1 cellular context compared by ENCODE assay signal in the genomic region with DNA sequence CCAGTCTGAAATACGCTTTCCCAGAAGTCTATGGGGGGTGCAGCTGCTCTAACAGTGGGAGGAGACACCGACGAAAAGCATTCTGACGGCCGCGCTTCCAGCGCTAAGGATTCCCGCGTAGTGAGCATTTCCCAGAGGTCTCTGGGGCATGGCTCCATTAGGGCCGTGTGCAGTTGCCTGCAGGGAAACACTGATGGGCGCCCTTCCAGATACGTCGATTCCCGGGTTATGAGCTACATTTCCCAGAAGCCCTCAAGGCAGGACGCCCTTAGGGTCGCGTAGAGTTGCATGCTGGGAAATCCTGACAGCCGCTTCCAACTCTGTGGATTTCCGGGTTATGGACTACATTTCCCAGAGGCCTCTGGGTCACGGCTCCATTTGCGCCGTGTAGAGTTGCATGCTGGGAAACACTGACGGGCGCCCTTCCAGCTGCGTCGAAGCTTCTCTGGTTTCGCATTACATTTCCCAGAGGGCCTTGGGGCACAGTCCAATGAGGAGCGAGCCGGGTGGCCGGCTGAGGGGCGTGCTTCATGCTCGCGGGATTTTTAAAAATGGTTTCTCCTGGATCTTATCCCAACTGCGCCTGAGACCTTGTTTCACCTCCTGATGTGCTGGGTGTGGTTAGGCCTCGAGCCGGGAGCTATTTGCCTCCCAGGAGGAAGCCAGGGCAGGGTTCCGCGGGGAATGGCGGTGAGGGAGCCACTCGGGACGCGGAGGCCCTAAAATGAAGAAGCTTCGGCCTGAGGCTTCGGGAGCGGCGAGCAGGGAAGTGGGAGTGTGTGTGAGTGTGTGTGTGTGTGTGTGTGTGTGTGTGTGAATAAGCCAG.
TF ChIP-seq lines count a peak whose summit lies in the region.

No MANE protein-coding gene starts in this region.

TF ChIP-seq in HEK293, 187 proteins besides CTCF, POLR2A, EP300 and RAD21 (continued from another document):
- TF ChIP-seq ZNF121 (tag by site-specific recombination; IDR thresholded peaks at IDR 0.05): no peak
- peak; percentile 47 for TF ChIP-seq ZIC2 (tag by site-specific recombination; IDR thresholded peaks at IDR 0.05)
- 0 out of 2 replicates have a peak, but pooled peaks have one; percentile 42 for TF ChIP-seq ZNF221 (tag by site-specific recombination; IDR thresholded peaks at IDR 0.05; ENCODE audit: borderline replicate concordance)
- no peak for TF ChIP-seq ZNF248 (tag by site-specific recombination; IDR thresholded peaks at IDR 0.05)
- no peak for TF ChIP-seq ZNF202 (tag by site-specific recombination; IDR thresholded peaks at IDR 0.05; ENCODE audit: borderline replicate concordance)
- peak; percentile 84 for TF ChIP-seq ZNF692 (tag by site-specific recombination; IDR thresholded peaks at IDR 0.05)
- peak; percentile 82 for TF ChIP-seq ZBTB8A (tag by site-specific recombination; IDR thresholded peaks at IDR 0.05)
- no peak for TF ChIP-seq GLIS2 (tag by site-specific recombination; IDR thresholded peaks at IDR 0.05)
- TF ChIP-seq ZNF16 (tag by site-specific recombination; IDR thresholded peaks at IDR 0.05; ENCODE audit: low read depth): no peak
- peak; percentile 79 for TF ChIP-seq SETDB1 (IDR thresholded peaks at IDR 0.05; ENCODE audit: insufficient read length, low read length)
- no peak for TF ChIP-seq ZNF416 (tag by site-specific recombination; IDR thresholded peaks at IDR 0.05)
- no peak for TF ChIP-seq ZNF155 (tag by site-specific recombination; IDR thresholded peaks at IDR 0.05)
- peak; percentile 34; the same call in 1 of the 2 replicates for TF ChIP-seq ZNF501 (tag by site-specific recombination; IDR thresholded peaks at IDR 0.05)
- no peak; the same call in none of the 2 replicates for TF ChIP-seq ZNF24 (tag by site-specific recombination; IDR thresholded peaks at IDR 0.05)
- TF ChIP-seq INSM2 (tag by site-specific recombination; IDR thresholded peaks at IDR 0.05): no peak
- TF ChIP-seq ZNF610 (tag by site-specific recombination; IDR thresholded peaks at IDR 0.05; ENCODE audit: borderline replicate concordance): peak; percentile 37; the same call in 1 of the 2 replicates
- no peak for TF ChIP-seq ZNF707 (tag by site-specific recombination; IDR thresholded peaks at IDR 0.05)
- peak; percentile 68 for TF ChIP-seq KLF8 (tag by site-specific recombination; IDR thresholded peaks at IDR 0.05)
- TF ChIP-seq SP7 (tag by site-specific recombination; IDR thresholded peaks at IDR 0.05): peak; percentile 31; the same call in 1 of the 2 replicates
- no peak for TF ChIP-seq ZFP3 (tag by site-specific recombination; IDR thresholded peaks at IDR 0.05; ENCODE audit: low read depth)
- no peak for TF ChIP-seq ZNF670 (tag by site-specific recombination; IDR thresholded peaks at IDR 0.05; ENCODE audit: low read depth)
- peak; percentile 62; the same call in 1 of the 2 replicates for TF ChIP-seq KLF16 (tag by site-specific recombination; IDR thresholded peaks at IDR 0.05)
- no peak for TF ChIP-seq ZNF530 (tag by site-specific recombination; IDR thresholded peaks at IDR 0.05; ENCODE audit: low read depth)
- TF ChIP-seq PATZ1 (tag by site-specific recombination; IDR thresholded peaks at IDR 0.05): no peak; the same call in 1 of the 2 replicates
- TF ChIP-seq ZNF791 (tag by site-specific recombination; IDR thresholded peaks at IDR 0.05): no peak
- no peak for TF ChIP-seq ZNF792 (tag by site-specific recombination; IDR thresholded peaks at IDR 0.05)
- TF ChIP-seq GLIS1 (tag by site-specific recombination; IDR thresholded peaks at IDR 0.05): peak; percentile 5; the same call in 1 of the 2 replicates
- peak; percentile 56; the same call in 1 of the 2 replicates for TF ChIP-seq ZNF280D (tag by site-specific recombination; IDR thresholded peaks at IDR 0.05)
- TF ChIP-seq, protein P1, sequence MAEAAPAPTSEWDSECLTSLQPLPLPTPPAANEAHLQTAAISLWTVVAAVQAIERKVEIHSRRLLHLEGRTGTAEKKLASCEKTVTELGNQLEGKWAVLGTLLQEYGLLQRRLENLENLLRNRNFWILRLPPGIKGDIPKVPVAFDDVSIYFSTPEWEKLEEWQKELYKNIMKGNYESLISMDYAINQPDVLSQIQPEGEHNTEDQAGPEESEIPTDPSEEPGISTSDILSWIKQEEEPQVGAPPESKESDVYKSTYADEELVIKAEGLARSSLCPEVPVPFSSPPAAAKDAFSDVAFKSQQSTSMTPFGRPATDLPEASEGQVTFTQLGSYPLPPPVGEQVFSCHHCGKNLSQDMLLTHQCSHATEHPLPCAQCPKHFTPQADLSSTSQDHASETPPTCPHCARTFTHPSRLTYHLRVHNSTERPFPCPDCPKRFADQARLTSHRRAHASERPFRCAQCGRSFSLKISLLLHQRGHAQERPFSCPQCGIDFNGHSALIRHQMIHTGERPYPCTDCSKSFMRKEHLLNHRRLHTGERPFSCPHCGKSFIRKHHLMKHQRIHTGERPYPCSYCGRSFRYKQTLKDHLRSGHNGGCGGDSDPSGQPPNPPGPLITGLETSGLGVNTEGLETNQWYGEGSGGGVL (tag by site-specific recombination; IDR thresholded peaks at IDR 0.05): peak; percentile 19; the same call in 1 of the 2 replicates
- TF ChIP-seq TRIM28 (IDR thresholded peaks at IDR 0.05; ENCODE audit: borderline replicate concordance, low read length): peak; percentile 92
- TF ChIP-seq ZNF184 (tag by site-specific recombination; IDR thresholded peaks at IDR 0.05): no peak
